Comparison of ENCODE assay signal across 9 cellular contexts in genomic region chr17:82753201-82753464, GRCh38. TPM values are rescaled to one million over a fixed set of nuclear protein-coding genes. Genes with fewer than 3 reads are reported as not detected.
DNase-seq lines count a peak whose midpoint lies in the region; FAIRE-seq and TF ChIP-seq lines count a peak whose summit lies in the region.
"Had no signal": no experiment of that assay in that cellular context is flagged by ENCODE, and none has a peak within 500 bp of the region (broad histone marks: within the 10 kb centered on the region; RNA-seq: fewer than 3 reads in every experiment).

No MANE protein-coding gene starts in this region.

- no peaks in the 10 kb centered on the region for H3K9me2 ChIP-seq in DOHH2 (replicated peaks; ENCODE audit: control insufficient read depth, low read length)
- H3K9me2 ChIP-seq in OCI-LY7 (ENCODE audit: insufficient read depth, low read length): no peaks in the 10 kb centered on the region

- peak overlapping the region; percentile 90 for H3K4me3 ChIP-seq in DOHH2 (ENCODE audit: low read length)
- peak overlapping the region; percentile 84 for H3K4me3 ChIP-seq in OCI-LY7 (ENCODE audit: low read depth, low read length, poor library complexity, severe bottlenecking)
- H3K4me3 ChIP-seq in endothelial cell of umbilical vein (replicated peaks in 1 of 3; ENCODE audit: insufficient read depth in 1 of 3, low read depth in 1 of 3, low read length in 3 of 3): peak overlapping the region in 2 of 3 experiments; percentile 67 to 83
- H3K4me3 ChIP-seq in parathyroid adenoma (ENCODE audit: low read depth, low read length): peak overlapping the region; percentile 63

- H3K4me1 ChIP-seq in DOHH2 (ENCODE audit: control insufficient read depth, low read length): peaks cover 20% of the 10 kb centered on the region
- peaks cover 31% of the 10 kb centered on the region for H3K4me1 ChIP-seq in OCI-LY7 (ENCODE audit: insufficient read depth, low read length, poor library complexity, severe bottlenecking)
- peaks cover 5% of the 10 kb centered on the region for H3K4me1 ChIP-seq in endothelial cell of umbilical vein (ENCODE audit: control insufficient read depth, extremely low read depth, insufficient read depth, low read length)
- peaks cover 2% of the 10 kb centered on the region for H3K4me1 ChIP-seq in parathyroid adenoma

- H3K79me2 ChIP-seq in DOHH2 (ENCODE audit: control insufficient read depth, low read length) (peaks cover 54% of the 10 kb centered on the region), OCI-LY7 (ENCODE audit: insufficient read depth, low read depth, low read length) (peaks cover 33% of the 10 kb centered on the region), endothelial cell of umbilical vein (ENCODE audit: control insufficient read depth, insufficient read depth, low read length) (peaks cover 30% of the 10 kb centered on the region), parathyroid adenoma (peaks cover 7% of the 10 kb centered on the region)

- no peak overlapping the region for H2AFZ ChIP-seq in OCI-LY7 (ENCODE audit: low read length)
- no peak overlapping the region for H2AFZ ChIP-seq in endothelial cell of umbilical vein (ENCODE audit: low read depth, low read length)
- H2AFZ ChIP-seq in parathyroid adenoma: no peak overlapping the region

- no peak for DNase-seq in OCI-LY7 (ENCODE audit: low spot score)
- DNase-seq in endothelial cell of umbilical vein (ENCODE audit: low read depth, low spot score): no peak
- DNase-seq in germinal center (ENCODE audit: low spot score): no peak
- DNase-seq in kidney glomerular epithelial cell (lab: John Stamatoyannopoulos, UW): no peak
- no peak for DNase-seq in CD1c-positive myeloid dendritic cell (ENCODE audit: extremely low spot score)
- DNase-seq in cardiac septum (ENCODE audit: low spot score): no peak
- DNase-seq: left cardiac atrium had no signal

- TF ChIP-seq CTCF in DOHH2 (IDR thresholded peaks at IDR 0.05; ENCODE audit: low read depth, low read length, poor library complexity, severe bottlenecking) (no peak), OCI-LY7 (conservative IDR thresholded peaks at IDR 0.05; ENCODE audit: low read length) (no peak), endothelial cell of umbilical vein (IDR thresholded peaks at IDR 0.05; ENCODE audit: extremely low read depth in 1 of 2, insufficient read depth in 1 of 2, low read depth in 1 of 2, low read length in 2 of 2) (no peak), parathyroid adenoma (IDR thresholded peaks at IDR 0.05) (no peak)

- H4K20me1 ChIP-seq in DOHH2 (ENCODE audit: control insufficient read depth, insufficient read depth, low read depth, low read length) (no peaks in the 10 kb centered on the region), OCI-LY7 (ENCODE audit: insufficient read depth, low read length) (no peaks in the 10 kb centered on the region), endothelial cell of umbilical vein (replicated peaks; ENCODE audit: control insufficient read depth, extremely low read depth, insufficient read depth, low read length) (no peaks in the 10 kb centered on the region)

- no peak for FAIRE-seq in endothelial cell of umbilical vein (lab: Jason Lieb, UNC)

- dilution Hi-C loops in endothelial cell of umbilical vein (cut with MboI; ENCODE audit: extremely low pct_ligation_motif_present, low sequenced_read_pairs): no loop called here

- no peak for TF ChIP-seq POLR2A in endothelial cell of umbilical vein (IDR thresholded peaks at IDR 0.05; ENCODE audit: low read depth, low read length)

- no peaks in the 10 kb centered on the region for H3F3A ChIP-seq in DOHH2 (ENCODE audit: control insufficient read depth, insufficient read depth)

- CTCF ChIA-PET in OCI-LY7 (lab: Charles Lee; ENCODE audit: unreplicated experiment) (no interaction called here), endothelial cell of umbilical vein (lab: Charles Lee) (interaction anchor here (2.5 kb wide), 1 partner anchor 13 kb away, joined by 7 read pairs; no protein-coding TSS in a partner anchor)

- BruUV-seq in OCI-LY7 (replicated peaks; lab: Mats Ljungman, UMichigan): no TSS peak
- BruUV-seq in endothelial cell of umbilical vein (replicated peaks; lab: Mats Ljungman, UMichigan): TSS peak; percentile 29

- H3K36me3 ChIP-seq in DOHH2 (ENCODE audit: control insufficient read depth, low read length) (peaks cover 13% of the 10 kb centered on the region), OCI-LY7 (ENCODE audit: insufficient read depth, low read length) (peaks cover 43% of the 10 kb centered on the region), endothelial cell of umbilical vein (ENCODE audit: control insufficient read depth in 2 of 2, extremely low read depth in 1 of 2, insufficient read depth in 2 of 2, low read length in 2 of 2) (peaks cover 0 to 2% of the 10 kb centered on the region in 2 experiments), parathyroid adenoma (ENCODE audit: control insufficient read depth, insufficient read depth, low read length) (no peaks in the 10 kb centered on the region)

- POLR2A ChIA-PET in OCI-LY7 (lab: Charles Lee) (no interaction called here), endothelial cell of umbilical vein (lab: Charles Lee) (no interaction called here)

- peak overlapping the region; percentile 64 for H3K9ac ChIP-seq in endothelial cell of umbilical vein (replicated peaks; ENCODE audit: extremely low read depth, insufficient read depth, low read length)
- no peak overlapping the region for H3K9ac ChIP-seq in parathyroid adenoma

- H3K9me3 ChIP-seq in DOHH2 (ENCODE audit: control insufficient read depth, insufficient read depth, low read length) (no peaks in the 10 kb centered on the region), OCI-LY7 (ENCODE audit: low read length) (no peaks in the 10 kb centered on the region), endothelial cell of umbilical vein (replicated peaks; ENCODE audit: control insufficient read depth, insufficient read depth, low read length) (no peaks in the 10 kb centered on the region), parathyroid adenoma (ENCODE audit: control insufficient read depth, low read length) (no peaks in the 10 kb centered on the region)

- intact Hi-C loops in OCI-LY7 (cut with micrococcal nuclease; ENCODE audit: unreplicated experiment): loop anchor here (5.0 kb wide), 1 partner anchor 76 kb away; no protein-coding TSS in a partner anchor
- intact Hi-C loops in endothelial cell of umbilical vein (cut with micrococcal nuclease): loop anchor here (2.0 kb wide), 1 partner anchor 36 kb away; the partner anchor contains the start of gene FN3KRP
- intact Hi-C loops in cardiac septum (cut with DNase I): loop anchor here (5.0 kb wide), 2 partner anchors 36 to 106 kb away; partner anchors contain the start of genes FN3KRP and WDR45B

- H3K9me1 ChIP-seq in endothelial cell of umbilical vein (replicated peaks; ENCODE audit: control insufficient read depth, extremely low read depth, insufficient read depth, low read length): no peaks in the 10 kb centered on the region

- peak overlapping the region; percentile 91 for H3K4me2 ChIP-seq in DOHH2 (ENCODE audit: low read length)
- peak overlapping the region; percentile 97 for H3K4me2 ChIP-seq in OCI-LY7 (ENCODE audit: low read length)
- H3K4me2 ChIP-seq in endothelial cell of umbilical vein (ENCODE audit: insufficient read depth, low read length): peak overlapping the region; percentile 38
- H3K4me2 ChIP-seq in parathyroid adenoma (ENCODE audit: low read length): peak overlapping the region; percentile 89

- H3K27ac ChIP-seq in DOHH2 (ENCODE audit: low read depth, low read length) (no peak overlapping the region), OCI-LY7 (ENCODE audit: low read depth, low read length, poor library complexity, severe bottlenecking) (no peak overlapping the region), endothelial cell of umbilical vein (ENCODE audit: insufficient read depth, low read depth, low read length) (no peak overlapping the region), parathyroid adenoma (no peak overlapping the region)

- H3K27me3 ChIP-seq in DOHH2 (ENCODE audit: control insufficient read depth, low read length) (no peaks in the 10 kb centered on the region), endothelial cell of umbilical vein (ENCODE audit: control insufficient read depth in 2 of 2, insufficient read depth in 2 of 2, low read length in 2 of 2) (no peaks in the 10 kb centered on the region), parathyroid adenoma (ENCODE audit: control insufficient read depth, insufficient read depth, low read length) (no peaks in the 10 kb centered on the region)

RNA-seq across cellular contexts. Expression of gene TBCD, which starts 1.3 kb away (rescaled TPM):
- 57.0 and 87.8 TPM in 2 replicates for total RNA-seq in OCI-LY7 (2014; rRNA removed; shearing (Covaris generic))
- total RNA-seq in OCI-LY7 (2022): 134 and 145 TPM in 2 replicates
- total RNA-seq in endothelial cell of umbilical vein: 145 and 163 TPM in 2 replicates
- polyA plus RNA-seq in endothelial cell of umbilical vein: 121 and 149 TPM in 2 replicates
- 62.5 and 64.6 TPM in 2 replicates for polyA plus RNA-seq in endothelial cell of umbilical vein (2011; cell fraction: cytosol; rRNA removed)
- 332 and 425 TPM in 2 replicates for polyA plus RNA-seq in endothelial cell of umbilical vein (2011; cell fraction: nucleus; rRNA removed)
- 100 and 139 TPM in 2 replicates for polyA plus RNA-seq in endothelial cell of umbilical vein (2012)
- polyA minus RNA-seq in endothelial cell of umbilical vein: 114 and 152 TPM in 2 replicates
- 75.3 TPM for polyA minus RNA-seq in endothelial cell of umbilical vein (2011; cell fraction: cytosol; rRNA and poly(A)+ RNA removed)
- polyA minus RNA-seq in endothelial cell of umbilical vein (2011; cell fraction: nucleus; rRNA and poly(A)+ RNA removed): 102 and 141 TPM in 2 replicates
- total RNA-seq in cardiac septum: 67.3 TPM

RNA-seq across cellular contexts. Expression of gene FN3K, which starts 17.7 kb away (rescaled TPM):
- 3.8 and 5.0 TPM in 2 replicates for total RNA-seq in OCI-LY7 (2014; rRNA removed; shearing (Covaris generic))
- total RNA-seq in OCI-LY7 (2022) (31.2 and 32.3 TPM in 2 replicates), endothelial cell of umbilical vein (8.3 and 12.0 TPM in 2 replicates), cardiac septum (82.4 TPM)
- polyA plus RNA-seq in endothelial cell of umbilical vein: 1.2 and 2.0 TPM in 2 replicates
- polyA plus RNA-seq in endothelial cell of umbilical vein (2011; cell fraction: cytosol; rRNA removed): 1.5 and 1.9 TPM in 2 replicates
- polyA plus RNA-seq in endothelial cell of umbilical vein (2011; cell fraction: nucleus; rRNA removed): 7.3 and 7.4 TPM in 2 replicates
- 6.1 and 16.4 TPM in 2 replicates for polyA plus RNA-seq in endothelial cell of umbilical vein (2012)
- polyA minus RNA-seq in endothelial cell of umbilical vein: 2.1 and 3.4 TPM in 2 replicates
- 1.3 TPM for polyA minus RNA-seq in endothelial cell of umbilical vein (2011; cell fraction: cytosol; rRNA and poly(A)+ RNA removed)
- 2.6 and 2.9 TPM in 2 replicates for polyA minus RNA-seq in endothelial cell of umbilical vein (2011; cell fraction: nucleus; rRNA and poly(A)+ RNA removed)

RNA-seq across cellular contexts. Expression of gene FN3KRP, which starts 36.6 kb away (rescaled TPM):
- 52.1 and 56.5 TPM in 2 replicates for total RNA-seq in OCI-LY7 (2014; rRNA removed; shearing (Covaris generic))
- total RNA-seq in OCI-LY7 (2022) (91.8 and 99.4 TPM in 2 replicates), endothelial cell of umbilical vein (32.7 and 35.2 TPM in 2 replicates), cardiac septum (16.2 TPM)
- polyA plus RNA-seq in endothelial cell of umbilical vein: 20.5 and 22.2 TPM in 2 replicates
- polyA plus RNA-seq in endothelial cell of umbilical vein (2011; cell fraction: cytosol; rRNA removed): 22.2 and 23.4 TPM in 2 replicates
- polyA plus RNA-seq in endothelial cell of umbilical vein (2011; cell fraction: nucleus; rRNA removed): 27.6 and 34.1 TPM in 2 replicates
- 32.1 and 36.2 TPM in 2 replicates for polyA plus RNA-seq in endothelial cell of umbilical vein (2012)
- polyA minus RNA-seq in endothelial cell of umbilical vein: 11.5 and 17.2 TPM in 2 replicates
- 11.5 TPM for polyA minus RNA-seq in endothelial cell of umbilical vein (2011; cell fraction: cytosol; rRNA and poly(A)+ RNA removed)
- polyA minus RNA-seq in endothelial cell of umbilical vein (2011; cell fraction: nucleus; rRNA and poly(A)+ RNA removed): 7.0 and 7.2 TPM in 2 replicates

RNA-seq across cellular contexts. Expression of gene RAB40B, which starts 54.6 kb away (rescaled TPM):
- 10.1 and 22.1 TPM in 2 replicates for total RNA-seq in OCI-LY7 (2014; rRNA removed; shearing (Covaris generic))
- 20.7 and 21.4 TPM in 2 replicates for total RNA-seq in OCI-LY7 (2022)
- total RNA-seq in endothelial cell of umbilical vein: 5.5 TPM in 2 replicates
- 9.3 and 13.2 TPM in 2 replicates for polyA plus RNA-seq in endothelial cell of umbilical vein
- 5.8 and 7.2 TPM in 2 replicates for polyA plus RNA-seq in endothelial cell of umbilical vein (2011; cell fraction: cytosol; rRNA removed)
- 6.0 and 7.0 TPM in 2 replicates for polyA plus RNA-seq in endothelial cell of umbilical vein (2011; cell fraction: nucleus; rRNA removed)
- 7.4 and 12.2 TPM in 2 replicates for polyA plus RNA-seq in endothelial cell of umbilical vein (2012)
- 1.5 and 4.6 TPM in 2 replicates for polyA minus RNA-seq in endothelial cell of umbilical vein
- 3.1 TPM for polyA minus RNA-seq in endothelial cell of umbilical vein (2011; cell fraction: cytosol; rRNA and poly(A)+ RNA removed)
- 1.3 and 1.4 TPM in 2 replicates for polyA minus RNA-seq in endothelial cell of umbilical vein (2011; cell fraction: nucleus; rRNA and poly(A)+ RNA removed)
- total RNA-seq in cardiac septum: 31.9 TPM

Comparison
In these comparisons a context has a peak if more than half of its experiments do, and no peak if none do; other contexts are left out.
1. H3K4me2 ChIP-seq: peak in every context shown above with its lines; median percentile 97 in OCI-LY7; 91 in DOHH2; 89 in parathyroid adenoma; 38 in endothelial cell of umbilical vein.